In genomic region chr1:223991297-223991857, GRCh38 we compare ENCODE assay signal across 1 cellular context.
TF ChIP-seq lines count a peak whose summit lies in the region.

No MANE protein-coding gene starts in this region.

TF ChIP-seq in HEK293, 187 proteins besides CTCF, POLR2A, EP300 and RAD21 (continued from another document):
- peak; percentile 87 for TF ChIP-seq SCRT2 (tag by site-specific recombination; IDR thresholded peaks at IDR 0.05)
